ENCODE assay signal across 9 cellular contexts in genomic region chr22:22687638-22688500, GRCh38. TPM values are rescaled to one million over a fixed set of nuclear protein-coding genes. Genes with fewer than 3 reads are reported as not detected.
DNase-seq lines count a peak whose midpoint lies in the region; ATAC-seq and TF ChIP-seq lines count a peak whose summit lies in the region.
"Had no signal": no experiment of that assay in that cellular context is flagged by ENCODE, and none has a peak within 500 bp of the region (broad histone marks: within the 10 kb centered on the region; RNA-seq: fewer than 3 reads in every experiment).

No MANE protein-coding gene starts in this region.

- DNase-seq in NCI-H146 (lab: John Stamatoyannopoulos, UW) (peak; percentile 27), NCI-H146 treated with DMSO at 0.1 percent for 48 hours (lab: John Stamatoyannopoulos, UW; ENCODE audit: unreplicated experiment) (no peak), HuH-7 (ENCODE audit: low spot score) (peak; percentile 45), SW480 (ENCODE audit: low spot score) (peak; percentile 34), erythroblast (lab: John Stamatoyannopoulos, UW) (peak; percentile 34 to 45), mucosa of gallbladder (ENCODE audit: low spot score) (peak; percentile 60)
- DNase-seq in activated CD4-positive, CD25-positive, alpha-beta regulatory T cell treated with anti-CD3 and anti-CD28 coated beads, Interleukin-2, amount 50 U/mL, for 72 hours, result no peak

- ATAC-seq in HG03378 (IDR thresholded peaks at IDR 0.05; ENCODE audit: unreplicated experiment), result no peak

- no peak for TF ChIP-seq POLR2A in erythroblast (IDR thresholded peaks at IDR 0.05; ENCODE audit: low read length)

RNA-seq across cellular contexts. Expression of gene GGTLC2, which starts 43.5 kb away (rescaled TPM):
- not detected for total RNA-seq in mucosa of gallbladder
- total RNA-seq: CD4-positive, CD25-positive, alpha-beta regulatory T cell had no signal

Comparison
In these comparisons a context has a peak if more than half of its experiments do, and no peak if none do; other contexts are left out.
1. DNase-seq: peak in NCI-H146 (single experiment), HuH-7 (single experiment), SW480 (single experiment), erythroblast (2 of 2) and mucosa of gallbladder (single experiment); none in NCI-H146 treated with DMSO at 0.1 percent for 48 hours (single experiment) and activated CD4-positive, CD25-positive, alpha-beta regulatory T cell treated with anti-CD3 and anti-CD28 coated beads, Interleukin-2, amount 50 U/mL, for 72 hours (single experiment).